8 cellular contexts compared by ENCODE assay signal in genomic region chr3:197791120-197792018, GRCh38. TPM values are rescaled to one million over a fixed set of nuclear protein-coding genes. Genes with fewer than 3 reads are reported as not detected.
DNase-seq lines count a peak whose midpoint lies in the region; ATAC-seq and TF ChIP-seq lines count a peak whose summit lies in the region.

Gene LRCH3, plus strand, starts transcription at chr3:197791254. Its CDS starts 25 bp downstream, at chr3:197791279.

- peaks cover 59% of the 10 kb centered on the region for H3K79me2 ChIP-seq in DOHH2 (ENCODE audit: control insufficient read depth, low read length)
- peaks cover 61% of the 10 kb centered on the region for H3K79me2 ChIP-seq in Karpas-422 (ENCODE audit: low read length)

- H3K27me3 ChIP-seq in DOHH2 (ENCODE audit: control insufficient read depth, low read length) (no peaks in the 10 kb centered on the region), Karpas-422 (ENCODE audit: low read length) (no peaks in the 10 kb centered on the region)

- DNase-seq in Karpas-422 (peak; percentile 97), RWPE1 (ENCODE audit: low spot score) (peak; percentile 93), fibroblast of the aortic adventitia (ENCODE audit: low read depth) (peak; percentile 76)
- DNase-seq in activated effector memory CD4-positive, alpha-beta T cell treated with Interleukin-2 at 50 U/mL for 16 hours, result peak; percentile 74
- peak; percentile 91 for DNase-seq in natural killer cell treated with Interleukin-12 subunit alpha and Interleukin-12 subunit beta and Interleukin-15 and Interleukin-18, amount 100 ng/mL, for 72 hours (ENCODE audit: low spot score)
- DNase-seq in stimulated activated naive CD4-positive, alpha-beta T cell treated with Interleukin-2 at 50 U/mL for 16 hours (lab: John Stamatoyannopoulos, UW), result peak; percentile 77

- H3K36me3 Mint-ChIP-seq in natural killer cell treated with Interleukin-12 subunit alpha and Interleukin-12 subunit beta and Interleukin-15 and Interleukin-18, amount 100 ng/mL, for 72 hours, result peaks cover 5% of the 10 kb centered on the region

- H3K9me2 ChIP-seq in DOHH2 (replicated peaks; ENCODE audit: control insufficient read depth, low read length) (no peaks in the 10 kb centered on the region), Karpas-422 (replicated peaks; ENCODE audit: insufficient read depth, low read length) (no peaks in the 10 kb centered on the region)

- 0 out of 2 replicates have a peak within 1 kb of the TSS, but pooled peaks have one; percentile 15 for H2AFZ ChIP-seq in Karpas-422 (ENCODE audit: low read length)

- peak within 1 kb of the TSS; percentile 96 for H3K4me3 Mint-ChIP-seq in natural killer cell treated with Interleukin-12 subunit alpha and Interleukin-12 subunit beta and Interleukin-15 and Interleukin-18, amount 100 ng/mL, for 72 hours

- peaks cover 26 to 31% of the 10 kb centered on the region in 2 donors for H3K4me1 Mint-ChIP-seq in natural killer cell treated with Interleukin-12 subunit alpha and Interleukin-12 subunit beta and Interleukin-15 and Interleukin-18, amount 100 ng/mL, for 72 hours (ENCODE audit: low read depth in 2 of 2)

- no peaks in the 10 kb centered on the region for H3K27me3 Mint-ChIP-seq in natural killer cell treated with Interleukin-12 subunit alpha and Interleukin-12 subunit beta and Interleukin-15 and Interleukin-18, amount 100 ng/mL, for 72 hours

- H3K9me3 ChIP-seq in DOHH2 (ENCODE audit: control insufficient read depth, insufficient read depth, low read length), result no peaks in the 10 kb centered on the region
- H3K9me3 ChIP-seq in Karpas-422 (ENCODE audit: low read length), result no peaks in the 10 kb centered on the region

- H3K9me3 Mint-ChIP-seq in natural killer cell treated with Interleukin-12 subunit alpha and Interleukin-12 subunit beta and Interleukin-15 and Interleukin-18, amount 100 ng/mL, for 72 hours, result no peaks in the 10 kb centered on the region

- H3F3A ChIP-seq in DOHH2 (ENCODE audit: control insufficient read depth, insufficient read depth), result peaks cover 19% of the 10 kb centered on the region

- ATAC-seq in GM21786 (IDR thresholded peaks at IDR 0.05; ENCODE audit: unreplicated experiment), result peak; percentile 74
- peak; percentile 89 to 94 for ATAC-seq in natural killer cell treated with Interleukin-12 subunit alpha and Interleukin-12 subunit beta and Interleukin-15 and Interleukin-18, amount 100 ng/mL, for 72 hours

- CTCF ChIA-PET in RWPE1 (lab: Yijun Ruan, JAX), result interaction anchor here (0.6 kb wide), 2 partner anchors 16 to 277 kb away, joined by 4 to 5 read pairs; no protein-coding TSS in a partner anchor

- H3K4me1 ChIP-seq in DOHH2 (ENCODE audit: control insufficient read depth, low read length) (peaks cover 65% of the 10 kb centered on the region), Karpas-422 (ENCODE audit: low read length) (peaks cover 52% of the 10 kb centered on the region)

- POLR2A ChIA-PET in RWPE1 (lab: Yijun Ruan, JAX; ENCODE audit: low non-redundant PET), result interaction anchor here (0.7 kb wide), 2 partner anchors 19 to 120 kb away, joined by 3 read pairs; no protein-coding TSS in a partner anchor

- H4K20me1 ChIP-seq in DOHH2 (ENCODE audit: control insufficient read depth, insufficient read depth, low read depth, low read length), result peaks cover under 1% of the 10 kb centered on the region
- no peaks in the 10 kb centered on the region for H4K20me1 ChIP-seq in Karpas-422 (ENCODE audit: insufficient read depth, low read depth, low read length)

- peak within 1 kb of the TSS; percentile 91 for H3K4me3 ChIP-seq in DOHH2 (ENCODE audit: low read length)
- peak within 1 kb of the TSS; percentile 89 for H3K4me3 ChIP-seq in Karpas-422 (ENCODE audit: low read length)
- H3K4me3 ChIP-seq in fibroblast of the aortic adventitia (ENCODE audit: low read depth, low read length), result peak within 1 kb of the TSS; percentile 84

- H3K36me3 ChIP-seq in DOHH2 (ENCODE audit: control insufficient read depth, low read length) (peaks cover 4% of the 10 kb centered on the region), Karpas-422 (ENCODE audit: insufficient read depth, low read length) (no peaks in the 10 kb centered on the region; the same call in 1 of the 2 replicates)

- peak within 1 kb of the TSS; percentile 90 to 99 for H3K27ac Mint-ChIP-seq in natural killer cell treated with Interleukin-12 subunit alpha and Interleukin-12 subunit beta and Interleukin-15 and Interleukin-18, amount 100 ng/mL, for 72 hours

- H3K27ac ChIP-seq in DOHH2 (ENCODE audit: low read depth, low read length) (peak within 1 kb of the TSS; percentile 79), Karpas-422 (ENCODE audit: low read length) (peak within 1 kb of the TSS; percentile 81), RWPE1 (peak within 1 kb of the TSS; percentile 90)

- H3K4me2 ChIP-seq in DOHH2 (ENCODE audit: low read length) (peak within 1 kb of the TSS; percentile 74), Karpas-422 (ENCODE audit: low read depth, low read length, poor library complexity, severe bottlenecking) (peak within 1 kb of the TSS; percentile 92)

- peak within 1 kb of the TSS; percentile 89 for H3K9ac ChIP-seq in Karpas-422 (ENCODE audit: low read length)

- TF ChIP-seq CTCF in DOHH2 (IDR thresholded peaks at IDR 0.05; ENCODE audit: low read depth, low read length, poor library complexity, severe bottlenecking), result no peak
- no peak for TF ChIP-seq CTCF in RWPE1 (conservative IDR thresholded peaks at IDR 0.05; ENCODE audit: low read depth)
- no peak for TF ChIP-seq CTCF in fibroblast of the aortic adventitia (IDR thresholded peaks at IDR 0.05; ENCODE audit: insufficient read depth, low read length)

RNA-seq across cellular contexts. Expression of gene LRCH3, which starts in this region (rescaled TPM):
- total RNA-seq in Karpas-422 (2014; rRNA removed; shearing (Covaris generic); ENCODE audit: low replicate concordance), result 107 and 164 TPM in 2 replicates
- 47.3 and 91.1 TPM in 2 replicates for total RNA-seq in fibroblast of the aortic adventitia (ENCODE audit: low replicate concordance)
- 10 to 100 TPM; 67.3 to 74.7 TPM for total RNA-seq in natural killer cell treated with Interleukin-12 subunit alpha and Interleukin-12 subunit beta and Interleukin-15 and Interleukin-18, amount 100 ng/mL, for 72 hours

Comparison
In these comparisons a context has a peak if more than half of its experiments do, and no peak if none do; other contexts are left out.
1. Peak in every context shown above with its lines: DNase-seq, ATAC-seq, H3K4me3 ChIP-seq and H3K27ac ChIP-seq.